Comparison of ENCODE assay signal across 9 cellular contexts in genomic region chr10:4498763-4499251, GRCh38.
A peak's percentile ranks its signal among the peaks of the same experiment; 100 is the strongest.
DNase-seq lines count a peak whose midpoint lies in the region; ATAC-seq and TF ChIP-seq lines count a peak whose summit lies in the region.
"Had no signal": no experiment of that assay in that cellular context is flagged by ENCODE, and none has a peak within 500 bp of the region (broad histone marks: within the 10 kb centered on the region; RNA-seq: fewer than 3 reads in every experiment).

No MANE protein-coding gene starts in this region.

- peaks cover 0 to 3% of the 10 kb centered on the region in 2 donors for H3K36me3 ChIP-seq in uterus

- intact Hi-C loops in uterus (cut with DNase I; ENCODE audit: low total_unique reads), result no loop called here

- no peak for TF ChIP-seq POLR2A in uterus (IDR thresholded peaks at IDR 0.05)

- H3K9me3 ChIP-seq in uterus, result no peaks in the 10 kb centered on the region

- peak in 2 of 3 experiments; percentile 1 to 42 for DNase-seq in NCI-H1417 (lab: John Stamatoyannopoulos, UW)
- no peak for DNase-seq in NCI-H1417 treated with DMSO at 0.1 percent for 48 hours (lab: John Stamatoyannopoulos, UW)
- DNase-seq in cerebellum (ENCODE audit: low spot score), result peak; percentile 74
- DNase-seq in left kidney (ENCODE audit: low read depth, low spot score), result peak; percentile 24
- no peak for DNase-seq in uterus
- DNase-seq in NCI-H524 treated with DMSO at 0.1 percent for 48 hours (lab: John Stamatoyannopoulos, UW), result no peak
- no peak for DNase-seq in iPS-NIHi11 (ENCODE audit: low spot score)
- DNase-seq: activated T-cell treated with anti-CD3 and anti-CD28 coated beads for 4 hours had no signal

- H3K27ac ChIP-seq in uterus, result peak overlapping the region; percentile 88 to 95

- ATAC-seq in GM18502 (IDR thresholded peaks at IDR 0.05; ENCODE audit: poor library complexity, unreplicated experiment), result no peak

- H3K4me1 ChIP-seq in uterus, result peaks cover 0 to 10% of the 10 kb centered on the region in 2 donors

- no peaks in the 10 kb centered on the region for H3K27me3 ChIP-seq in uterus

- no peak for TF ChIP-seq CTCF in uterus (IDR thresholded peaks at IDR 0.05)

- H3K4me3 ChIP-seq in uterus, result no peak overlapping the region

Comparison
In these comparisons a context has a peak if more than half of its experiments do, and no peak if none do; other contexts are left out.
1. DNase-seq: peak in NCI-H1417 (2 of 3), cerebellum (single experiment) and left kidney (single experiment); none in NCI-H1417 treated with DMSO at 0.1 percent for 48 hours (single experiment), uterus (0 of 2), NCI-H524 treated with DMSO at 0.1 percent for 48 hours (single experiment) and iPS-NIHi11 (single experiment).